3 cellular contexts compared by ENCODE assay signal in the genomic region with DNA sequence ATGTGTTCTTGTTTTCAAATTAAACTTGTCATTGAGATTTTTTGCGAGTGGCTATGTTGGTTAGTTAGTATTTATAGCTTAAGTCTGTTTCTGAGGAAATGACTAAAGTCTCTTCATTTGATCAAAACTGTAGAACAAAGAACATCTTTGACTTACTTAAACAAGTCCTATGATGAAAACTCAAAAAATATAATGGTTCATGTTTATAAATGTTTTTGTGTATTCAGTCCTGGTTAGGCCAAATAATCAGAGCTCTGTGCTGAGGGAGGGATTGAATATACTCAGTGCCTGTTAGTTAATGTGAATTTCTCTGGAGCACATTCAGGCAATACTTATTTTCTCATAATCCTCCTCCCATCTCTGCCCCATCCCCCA.
A peak's percentile ranks its signal among the peaks of the same experiment; 100 is the strongest.
TF ChIP-seq lines count a peak whose summit lies in the region.

No MANE protein-coding gene starts in this region.

TF ChIP-seq in HEK293, 187 proteins besides CTCF, POLR2A, EP300 and RAD21:
- no peak for TF ChIP-seq ZNF223 (tag by site-specific recombination; IDR thresholded peaks at IDR 0.05)
- TF ChIP-seq, protein P1, sequence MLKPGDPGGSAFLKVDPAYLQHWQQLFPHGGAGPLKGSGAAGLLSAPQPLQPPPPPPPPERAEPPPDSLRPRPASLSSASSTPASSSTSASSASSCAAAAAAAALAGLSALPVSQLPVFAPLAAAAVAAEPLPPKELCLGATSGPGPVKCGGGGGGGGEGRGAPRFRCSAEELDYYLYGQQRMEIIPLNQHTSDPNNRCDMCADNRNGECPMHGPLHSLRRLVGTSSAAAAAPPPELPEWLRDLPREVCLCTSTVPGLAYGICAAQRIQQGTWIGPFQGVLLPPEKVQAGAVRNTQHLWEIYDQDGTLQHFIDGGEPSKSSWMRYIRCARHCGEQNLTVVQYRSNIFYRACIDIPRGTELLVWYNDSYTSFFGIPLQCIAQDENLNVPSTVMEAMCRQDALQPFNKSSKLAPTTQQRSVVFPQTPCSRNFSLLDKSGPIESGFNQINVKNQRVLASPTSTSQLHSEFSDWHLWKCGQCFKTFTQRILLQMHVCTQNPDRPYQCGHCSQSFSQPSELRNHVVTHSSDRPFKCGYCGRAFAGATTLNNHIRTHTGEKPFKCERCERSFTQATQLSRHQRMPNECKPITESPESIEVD (tag by site-specific recombination; IDR thresholded peaks at IDR 0.05): 0 out of 2 replicates have a peak, but pooled peaks have one; percentile 8

TF ChIP-seq in SK-N-SH, 30 proteins besides CTCF, POLR2A, EP300 and RAD21:
- TF ChIP-seq, protein P2, sequence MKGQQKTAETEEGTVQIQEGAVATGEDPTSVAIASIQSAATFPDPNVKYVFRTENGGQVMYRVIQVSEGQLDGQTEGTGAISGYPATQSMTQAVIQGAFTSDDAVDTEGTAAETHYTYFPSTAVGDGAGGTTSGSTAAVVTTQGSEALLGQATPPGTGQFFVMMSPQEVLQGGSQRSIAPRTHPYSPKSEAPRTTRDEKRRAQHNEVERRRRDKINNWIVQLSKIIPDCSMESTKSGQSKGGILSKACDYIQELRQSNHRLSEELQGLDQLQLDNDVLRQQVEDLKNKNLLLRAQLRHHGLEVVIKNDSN (IDR thresholded peaks at IDR 0.05; ENCODE audit: borderline replicate concordance, low read depth): no peak

TF ChIP-seq in WTC11, 78 proteins besides CTCF, POLR2A, EP300 and RAD21:
- TF ChIP-seq ZNF671 (CRISPR knock-in tag; IDR thresholded peaks at IDR 0.05) (no peak), ZNF416 (CRISPR knock-in tag; IDR thresholded peaks at IDR 0.05) (no peak), SMAD3 (CRISPR knock-in tag; IDR thresholded peaks at IDR 0.05; ENCODE audit: borderline replicate concordance) (no peak), ZNF281 (CRISPR knock-in tag; IDR thresholded peaks at IDR 0.05) (no peak), FOXP4 (CRISPR knock-in tag; IDR thresholded peaks at IDR 0.05) (no peak), JAZF1 (CRISPR knock-in tag; IDR thresholded peaks at IDR 0.05) (no peak), GRHL2 (CRISPR knock-in tag; IDR thresholded peaks at IDR 0.05; ENCODE audit: insufficient replicate concordance, severe bottlenecking) (no peak), ATF1 (CRISPR knock-in tag; IDR thresholded peaks at IDR 0.05) (no peak), E2F1 (CRISPR knock-in tag; IDR thresholded peaks at IDR 0.05) (no peak)
- TF ChIP-seq, protein P3, sequence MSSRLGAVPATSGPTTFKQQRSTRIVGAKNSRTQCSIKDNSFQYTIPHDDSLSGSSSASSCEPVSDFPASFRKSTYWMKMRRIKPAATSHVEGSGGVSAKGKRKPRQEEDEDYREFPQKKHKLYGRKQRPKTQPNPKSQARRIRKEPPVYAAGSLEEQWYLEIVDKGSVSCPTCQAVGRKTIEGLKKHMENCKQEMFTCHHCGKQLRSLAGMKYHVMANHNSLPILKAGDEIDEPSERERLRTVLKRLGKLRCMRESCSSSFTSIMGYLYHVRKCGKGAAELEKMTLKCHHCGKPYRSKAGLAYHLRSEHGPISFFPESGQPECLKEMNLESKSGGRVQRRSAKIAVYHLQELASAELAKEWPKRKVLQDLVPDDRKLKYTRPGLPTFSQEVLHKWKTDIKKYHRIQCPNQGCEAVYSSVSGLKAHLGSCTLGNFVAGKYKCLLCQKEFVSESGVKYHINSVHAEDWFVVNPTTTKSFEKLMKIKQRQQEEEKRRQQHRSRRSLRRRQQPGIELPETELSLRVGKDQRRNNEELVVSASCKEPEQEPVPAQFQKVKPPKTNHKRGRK (CRISPR knock-in tag; IDR thresholded peaks at IDR 0.05; ENCODE audit: borderline replicate concordance): no peak
TF ChIP-seq in WTC11: peak in this region for 0.
